8 cellular contexts compared by ENCODE assay signal in the genomic region with DNA sequence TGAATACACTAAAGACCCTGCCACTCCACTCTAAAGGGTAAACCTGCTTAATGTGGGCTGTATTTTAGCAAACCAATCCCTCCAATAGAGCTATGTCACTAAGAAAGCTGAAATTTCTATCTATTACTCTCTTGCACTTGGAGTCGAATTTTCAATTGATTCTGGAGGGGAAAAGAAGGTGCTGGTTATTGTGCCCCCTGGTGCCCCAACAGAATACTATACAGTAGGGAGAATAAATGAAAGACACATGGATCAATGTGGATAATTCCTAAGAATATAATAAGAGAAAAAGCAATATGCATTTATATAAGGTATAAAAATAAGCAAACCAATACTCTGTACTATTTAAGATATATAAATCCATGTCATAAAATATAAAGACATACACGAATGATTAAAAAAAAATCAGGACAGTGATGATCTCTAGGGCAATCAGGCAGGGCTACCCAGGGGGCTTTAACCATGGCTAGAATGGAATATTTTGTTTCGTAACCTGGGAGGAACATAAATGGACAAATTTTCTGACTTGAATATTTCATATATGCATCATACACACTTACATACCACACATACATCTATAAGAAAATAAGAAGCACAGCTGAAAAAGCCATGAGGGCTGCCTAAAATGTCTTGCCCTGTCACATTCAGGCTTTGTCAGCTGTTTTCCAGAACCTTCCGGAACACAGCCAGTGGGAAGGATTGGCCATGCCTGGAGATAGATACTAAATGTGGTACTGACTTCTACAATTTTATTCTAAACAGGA. TPM values are rescaled to one million over a fixed set of nuclear protein-coding genes. Genes with fewer than 3 reads are reported as not detected.
A peak's percentile ranks its signal among the peaks of the same experiment; 100 is the strongest.
DNase-seq lines count a peak whose midpoint lies in the region; ATAC-seq, FAIRE-seq and TF ChIP-seq lines count a peak whose summit lies in the region.

No MANE protein-coding gene starts in this region.

- peak; percentile 63 for ATAC-seq in GM12878
- ATAC-seq in activated T-cell treated with anti-CD3 and anti-CD28 coated beads, Interleukin-2, amount 50 U/mL, for 4 hours = no peak
- ATAC-seq in GM19324 (IDR thresholded peaks at IDR 0.05; ENCODE audit: low FRiP score, unreplicated experiment) = no peak

- H2AFZ ChIP-seq in GM12878 (ENCODE audit: control insufficient read depth, low read depth, low read length) = no peak overlapping the region

- H3K27me3 ChIP-seq in GM12878 (replicated peaks in 1 of 2; ENCODE audit: control insufficient read depth in 2 of 2, insufficient read depth in 2 of 2, low read length in 1 of 2) = no peaks in the 10 kb centered on the region

- H3K79me2 ChIP-seq in GM12878 (ENCODE audit: control insufficient read depth, insufficient read depth, low read length) = no peaks in the 10 kb centered on the region

- CTCF ChIA-PET in GM12878 (lab: Yijun Ruan, JAX) = interaction anchor here (0.6 to 1.9 kb wide), 7 partner anchors 10 to 1411 kb away, joined by 3 to 5 read pairs (median 3); no protein-coding TSS in a partner anchor

- H3K36me3 Mint-ChIP-seq in activated T-cell treated with anti-CD3 and anti-CD28 coated beads, Interleukin-2, amount 50 U/mL, for 4 hours (ENCODE audit: insufficient read depth) = peaks cover 2% of the 10 kb centered on the region

- FAIRE-seq in GM12878 (lab: Jason Lieb, UNC) = no peak

- H4K20me1 ChIP-seq in GM12878 (ENCODE audit: control insufficient read depth, insufficient read depth) = no peaks in the 10 kb centered on the region

- H3K4me3 ChIP-seq in GM12878 = no peak overlapping the region

- TF ChIP-seq RAD21 in GM12878 (IDR thresholded peaks at IDR 0.05; ENCODE audit: insufficient read depth, low read depth, low read length) = peak; percentile 77

- 34% methylated on average over 4 of the region's 4 CpGs for WGBS in GM12878 (ENCODE audit: insufficient coverage, insufficient replicate concordance, low lambda C conversion rate, missing lambda C conversion rate)

- no peaks in the 10 kb centered on the region for H3K9me3 Mint-ChIP-seq in activated T-cell treated with anti-CD3 and anti-CD28 coated beads, Interleukin-2, amount 50 U/mL, for 4 hours

- no peak for TF ChIP-seq POLR2A in GM12878 (IDR thresholded peaks at IDR 0.05; ENCODE audit: low read depth, low read length)

- H3K27me3 Mint-ChIP-seq in activated T-cell treated with anti-CD3 and anti-CD28 coated beads, Interleukin-2, amount 50 U/mL, for 4 hours (ENCODE audit: low read depth) = no peaks in the 10 kb centered on the region

- no peak overlapping the region for H3K4me3 Mint-ChIP-seq in activated T-cell treated with anti-CD3 and anti-CD28 coated beads, Interleukin-2, amount 50 U/mL, for 4 hours

- H3K27ac ChIP-seq in GM12878 (ENCODE audit: control insufficient read depth, insufficient read depth) = no peak overlapping the region

- TF ChIP-seq EP300 in GM12878 (IDR thresholded peaks at IDR 0.05; ENCODE audit: borderline replicate concordance in 1 of 2, control insufficient read depth in 1 of 2, low read depth in 2 of 2, low read length in 2 of 2) = no peak

- in situ Hi-C loops in GM12878 (cut with MboI) = no loop called here

- no peaks in the 10 kb centered on the region for H3K36me3 ChIP-seq in GM12878 (ENCODE audit: control insufficient read depth in 2 of 2, insufficient read depth in 2 of 2, low read length in 1 of 2)

- peak; percentile 47 for DNase-seq in NCI-H82 (lab: John Stamatoyannopoulos, UW)
- DNase-seq in NCI-H82 treated with DMSO at 0.1 percent for 48 hours (lab: John Stamatoyannopoulos, UW; ENCODE audit: unreplicated experiment) = no peak
- DNase-seq in LHCN-M2 (ENCODE audit: low read depth) = peak; percentile 31
- DNase-seq in GM12878 (ENCODE audit: low read depth, low spot score) = no peak
- DNase-seq in lung microvascular endothelial cell (ENCODE audit: low read depth in 2 of 2) = peak; percentile 51 to 54
- DNase-seq in 8988T = no peak
- DNase-seq in activated T-cell treated with anti-CD3 and anti-CD28 coated beads, Interleukin-2, amount 50 U/mL, for 4 hours = no peak

- POLR2A ChIA-PET in GM12878 (lab: Charles Lee) = no interaction called here

- H3K4me1 ChIP-seq in GM12878 (ENCODE audit: control insufficient read depth, insufficient read depth, low read length) = no peaks in the 10 kb centered on the region

- peaks cover 14% of the 10 kb centered on the region for H3K4me1 Mint-ChIP-seq in activated T-cell treated with anti-CD3 and anti-CD28 coated beads, Interleukin-2, amount 50 U/mL, for 4 hours (ENCODE audit: low read depth)

- SMC1A ChIA-PET in GM12878 (lab: Charles Lee; ENCODE audit: uncharacterized antibody, unreplicated experiment) = interaction anchor here (0.8 to 1.5 kb wide), 3 partner anchors 127 to 723 kb away, joined by 3 read pairs; no protein-coding TSS in a partner anchor

- H3K4me2 ChIP-seq in GM12878 (ENCODE audit: control insufficient read depth, insufficient read depth) = no peak overlapping the region

- intact Hi-C loops in GM12878 (cut with micrococcal nuclease; ENCODE audit: unreplicated experiment) = loop anchor here (1.0 to 5.0 kb wide), 4 partner anchors 128 to 873 kb away; no protein-coding TSS in a partner anchor

- RAD21 ChIA-PET in GM12878 (lab: Charles Lee; ENCODE audit: unreplicated experiment) = no interaction called here

- H3K9me3 ChIP-seq in GM12878 (replicated peaks; ENCODE audit: control insufficient read depth, insufficient read depth, low read length) = no peaks in the 10 kb centered on the region

- TF ChIP-seq CTCF in GM12878 (IDR thresholded peaks at IDR 0.05 in 2 of 3, conservative IDR thresholded peaks at IDR 0.05 in 1 of 3; ENCODE audit: control insufficient read depth in 2 of 3, extremely low read depth in 1 of 3, insufficient read depth in 1 of 3, low read depth in 3 of 3, low read length in 3 of 3) = peak; percentile 44 to 56 (median 45); a peak in 5 of 6 replicates

- H3K9ac ChIP-seq in GM12878 (ENCODE audit: control insufficient read depth, insufficient read depth, low read length) = no peak overlapping the region

- no TSS peak for BruUV-seq in GM12878 (replicated peaks; lab: Mats Ljungman, UMichigan)

RNA-seq across cellular contexts. Expression of gene EFCAB11, which starts 54.4 kb away (rescaled TPM):
- total RNA-seq in LHCN-M2 (2014; rRNA removed) (12.0 and 13.5 TPM in 2 replicates), GM12878 (2014; rRNA removed) (8.6 and 11.3 TPM in 2 replicates), GM12878 (2014; rRNA removed; fragmentation: Illumina TruSeq; extraction: Trizol) (15.7 and 16.8 TPM in 2 replicates), GM12878 (2021) (10.3 and 11.5 TPM in 2 replicates), lung microvascular endothelial cell (1.8 and 2.2 TPM in 2 replicates)
- 9.3 TPM for polyA plus RNA-seq in LHCN-M2 (2012)
- total RNA-seq in GM12878 (2013; cell fraction: nucleolus; rRNA removed) = 48.0 and 50.5 TPM in 2 replicates
- 10.5 TPM for polyA plus RNA-seq in GM12878 (2011; ENCODE audit: low read depth)
- polyA plus RNA-seq in GM12878 (2011; rRNA removed) (20.4 and 31.2 TPM in 2 replicates), GM12878 (2014; fragmentation: Illumina TruSeq; extraction: Trizol) (14.8 and 18.2 TPM in 2 replicates), GM12878 (2014; fragmentation: Nextera tagmentation; extraction: Ambion mirVana) (10 to 100 TPM; 35.8 to 37.4 TPM), GM12878 (2014; rRNA removed) (10.3 and 12.4 TPM in 2 replicates), GM12878 (2016; fragmentation: Nextera tagmentation; extraction: Ambion mirVana) (10 to 100 TPM; 25.6 to 30.7 TPM)
- 6.2 and 6.7 TPM in 2 replicates for polyA plus RNA-seq in GM12878 (2011; cell fraction: cytosol; rRNA removed)
- polyA plus RNA-seq in GM12878 (2011; cell fraction: nucleus; rRNA removed) = 6.0 and 8.0 TPM in 2 replicates
- polyA plus RNA-seq in GM12878 (2012) = 12.3 and 13.0 TPM in 2 replicates
- polyA minus RNA-seq in GM12878 (2011; rRNA and poly(A)+ RNA removed) = 7.5 and 9.2 TPM in 2 replicates
- 1.9 and 6.3 TPM in 2 replicates for polyA minus RNA-seq in GM12878 (2011; cell fraction: cytosol; rRNA and poly(A)+ RNA removed)
- polyA minus RNA-seq in GM12878 (2011; cell fraction: nucleus; rRNA and poly(A)+ RNA removed) = 6.9 and 10.1 TPM in 2 replicates
- total RNA-seq in activated T-cell treated with anti-CD3 and anti-CD28 coated beads, Interleukin-2, amount 50 U/mL, for 4 hours = 1 to 10 TPM; 4.3 to 6.0 (median 5.2) TPM

RNA-seq across cellular contexts. Expression of gene TDP1, which starts 55.6 kb away (rescaled TPM):
- total RNA-seq in LHCN-M2 (2014; rRNA removed) (44.1 and 48.1 TPM in 2 replicates), GM12878 (2014; rRNA removed) (54.4 and 58.3 TPM in 2 replicates), GM12878 (2014; rRNA removed; fragmentation: Illumina TruSeq; extraction: Trizol) (52.0 and 52.4 TPM in 2 replicates), GM12878 (2021) (55.1 and 56.1 TPM in 2 replicates), lung microvascular endothelial cell (7.9 and 13.1 TPM in 2 replicates)
- 18.9 TPM for polyA plus RNA-seq in LHCN-M2 (2012)
- total RNA-seq in GM12878 (2013; cell fraction: nucleolus; rRNA removed) = 135 and 143 TPM in 2 replicates
- polyA plus RNA-seq in GM12878 (2011; ENCODE audit: low read depth) = 23.7 TPM
- polyA plus RNA-seq in GM12878 (2011; rRNA removed) (58.4 and 63.1 TPM in 2 replicates), GM12878 (2014; fragmentation: Illumina TruSeq; extraction: Trizol) (53.8 and 61.3 TPM in 2 replicates), GM12878 (2014; fragmentation: Nextera tagmentation; extraction: Ambion mirVana) (10 to 100 TPM; 40.2 to 41.5 TPM), GM12878 (2014; rRNA removed) (35.5 and 40.4 TPM in 2 replicates), GM12878 (2016; fragmentation: Nextera tagmentation; extraction: Ambion mirVana) (10 to 100 TPM; 57.9 to 60.4 TPM)
- polyA plus RNA-seq in GM12878 (2011; cell fraction: cytosol; rRNA removed) = 54.8 and 59.0 TPM in 2 replicates
- polyA plus RNA-seq in GM12878 (2011; cell fraction: nucleus; rRNA removed) = 55.2 and 55.4 TPM in 2 replicates
- polyA plus RNA-seq in GM12878 (2012) = 24.3 and 32.2 TPM in 2 replicates
- polyA minus RNA-seq in GM12878 (2011; rRNA and poly(A)+ RNA removed) = 78.4 and 80.4 TPM in 2 replicates
- 19.9 and 21.1 TPM in 2 replicates for polyA minus RNA-seq in GM12878 (2011; cell fraction: cytosol; rRNA and poly(A)+ RNA removed)
- polyA minus RNA-seq in GM12878 (2011; cell fraction: nucleus; rRNA and poly(A)+ RNA removed) = 49.0 and 59.4 TPM in 2 replicates
- total RNA-seq in activated T-cell treated with anti-CD3 and anti-CD28 coated beads, Interleukin-2, amount 50 U/mL, for 4 hours = 10 to 100 TPM; 71.8 to 84.9 (median 72.9) TPM

Comparison
In these comparisons a context has a peak if more than half of its experiments do, and no peak if none do; other contexts are left out.
1. DNase-seq: peak in NCI-H82 (single experiment), LHCN-M2 (single experiment) and lung microvascular endothelial cell (2 of 2); none in NCI-H82 treated with DMSO at 0.1 percent for 48 hours (single experiment), GM12878 (single experiment), 8988T (single experiment) and activated T-cell treated with anti-CD3 and anti-CD28 coated beads, Interleukin-2, amount 50 U/mL, for 4 hours (single experiment).